ENCODE assay signal across 8 cellular contexts in genomic region chr19:13012690-13013608, GRCh38. TPM values are rescaled to one million over a fixed set of nuclear protein-coding genes. Genes with fewer than 3 reads are reported as not detected.
DNase-seq lines count a peak whose midpoint lies in the region; ATAC-seq and TF ChIP-seq lines count a peak whose summit lies in the region.

No MANE protein-coding gene starts in this region.

- WGBS in gastroesophageal sphincter (ENCODE audit: low coverage in 1 of 2), 2 donors = 30 to 38% methylated on average over 7 to 33 of the region's 52 CpGs
- WGBS in psoas muscle, 3 donors = 3 to 8% (median 7%) methylated on average over 51 to 52 of the region's 52 CpGs

- H3K4me3 ChIP-seq in gastroesophageal sphincter = peak overlapping the region; percentile 13 to 42
- peak overlapping the region; percentile 70 for H3K4me3 ChIP-seq in psoas muscle

- DNase-seq in stimulated activated CD4-positive, alpha-beta T cell treated with anti-CD3 and anti-CD28 coated beads, Interleukin-12 subunit alpha, Interleukin-12 subunit beta, amount 100 ng/mL, for 4 hours = peak; percentile 28
- DNase-seq in stimulated activated CD4-positive, alpha-beta T cell treated with anti-CD3 and anti-CD28 coated beads, Interleukin-2, amount 100 ng/mL, for 48 hours = no peak
- peak; percentile 73 for DNase-seq in activated CD8-positive, alpha-beta memory T cell treated with anti-CD3 and anti-CD28 coated beads, Interleukin-2, amount 50 U/mL, for 48 hours
- peak; percentile 84 to 93 for DNase-seq in psoas muscle

- TF ChIP-seq POLR2A in gastroesophageal sphincter (IDR thresholded peaks at IDR 0.05) = no peak

- TF ChIP-seq CTCF in gastroesophageal sphincter (IDR thresholded peaks at IDR 0.05) (no peak), psoas muscle (IDR thresholded peaks at IDR 0.05) (no peak)

- H3K36me3 ChIP-seq in gastroesophageal sphincter = peaks cover 0 to 5% of the 10 kb centered on the region in 2 donors
- no peaks in the 10 kb centered on the region for H3K36me3 ChIP-seq in psoas muscle (ENCODE audit: insufficient read depth in 1 of 2, low read depth in 1 of 2)

- H3K27me3 ChIP-seq in gastroesophageal sphincter = no peaks in the 10 kb centered on the region
- H3K27me3 ChIP-seq in psoas muscle (ENCODE audit: insufficient read depth in 3 of 3, low read length in 2 of 3) = no peaks in the 10 kb centered on the region

- intact Hi-C loops in psoas muscle (cut with DNase I) = no loop called here

- H3K9me3 ChIP-seq in gastroesophageal sphincter (no peaks in the 10 kb centered on the region), psoas muscle (no peaks in the 10 kb centered on the region)

- no peak for TF ChIP-seq EP300 in gastroesophageal sphincter (IDR thresholded peaks at IDR 0.05)

- H3K4me1 ChIP-seq in gastroesophageal sphincter = peaks cover 7 to 100% (median 84%) of the 10 kb centered on the region in 3 donors
- peaks cover 78% of the 10 kb centered on the region for H3K4me1 ChIP-seq in psoas muscle

- H3K27ac ChIP-seq in gastroesophageal sphincter (peak overlapping the region; percentile 43 to 98 (median 84)), psoas muscle (peak overlapping the region; percentile 99)

- ATAC-seq in gastroesophageal sphincter (peak; percentile 61), psoas muscle (peak; percentile 79 to 82 (median 80)), GM18519 (IDR thresholded peaks at IDR 0.05; ENCODE audit: low FRiP score, unreplicated experiment) (no peak), HG03442 (IDR thresholded peaks at IDR 0.05; ENCODE audit: unreplicated experiment) (no peak), GM18870 (IDR thresholded peaks at IDR 0.05; ENCODE audit: unreplicated experiment) (no peak)

RNA-seq across cellular contexts. Expression of gene NFIX, which starts 17.7 kb away (rescaled TPM):
- total RNA-seq in gastroesophageal sphincter (100 to 1,000 TPM in 1 of 4 donors, 10 to 100 TPM in 3; 44.7 to 145 (median 72.4) TPM), psoas muscle (100 to 1,000 TPM; 220 to 347 (median 268) TPM)
- 100 to 1,000 TPM in 1 of 3 donors, 10 to 100 TPM in 2; 22.2 to 158 (median 43.8) TPM for polyA plus RNA-seq in psoas muscle

RNA-seq across cellular contexts. Expression of gene DAND5, which starts 43.6 kb away (rescaled TPM):
- total RNA-seq in gastroesophageal sphincter (under 1 TPM in 1 of 4 donors, not detected in 3; 0.35 TPM), psoas muscle (under 1 TPM in 1 of 4 donors, not detected in 3; 0.26 TPM)
- not detected for polyA plus RNA-seq in psoas muscle

RNA-seq across cellular contexts. Expression of gene GADD45GIP1, which starts 55.9 kb away (rescaled TPM):
- 10 to 100 TPM; 32.2 to 43.6 (median 36.9) TPM for total RNA-seq in gastroesophageal sphincter
- total RNA-seq in psoas muscle = 10 to 100 TPM; 22.4 to 35.6 (median 29.3) TPM
- 100 to 1,000 TPM in 1 of 3 donors, 10 to 100 TPM in 2; 50.6 to 119 (median 62.5) TPM for polyA plus RNA-seq in psoas muscle

Comparison
In these comparisons a context has a peak if more than half of its experiments do, and no peak if none do; other contexts are left out.
1. DNase-seq: peak in stimulated activated CD4-positive, alpha-beta T cell treated with anti-CD3 and anti-CD28 coated beads, Interleukin-12 subunit alpha, Interleukin-12 subunit beta, amount 100 ng/mL, for 4 hours (single experiment), activated CD8-positive, alpha-beta memory T cell treated with anti-CD3 and anti-CD28 coated beads, Interleukin-2, amount 50 U/mL, for 48 hours (single experiment) and psoas muscle (2 of 2); none in stimulated activated CD4-positive, alpha-beta T cell treated with anti-CD3 and anti-CD28 coated beads, Interleukin-2, amount 100 ng/mL, for 48 hours (0 of 2).
2. ATAC-seq: peak in gastroesophageal sphincter (single experiment) and psoas muscle (4 of 4); none in GM18519 (single experiment), HG03442 (single experiment) and GM18870 (single experiment).